8 cellular contexts compared by ENCODE assay signal in the genomic region with DNA sequence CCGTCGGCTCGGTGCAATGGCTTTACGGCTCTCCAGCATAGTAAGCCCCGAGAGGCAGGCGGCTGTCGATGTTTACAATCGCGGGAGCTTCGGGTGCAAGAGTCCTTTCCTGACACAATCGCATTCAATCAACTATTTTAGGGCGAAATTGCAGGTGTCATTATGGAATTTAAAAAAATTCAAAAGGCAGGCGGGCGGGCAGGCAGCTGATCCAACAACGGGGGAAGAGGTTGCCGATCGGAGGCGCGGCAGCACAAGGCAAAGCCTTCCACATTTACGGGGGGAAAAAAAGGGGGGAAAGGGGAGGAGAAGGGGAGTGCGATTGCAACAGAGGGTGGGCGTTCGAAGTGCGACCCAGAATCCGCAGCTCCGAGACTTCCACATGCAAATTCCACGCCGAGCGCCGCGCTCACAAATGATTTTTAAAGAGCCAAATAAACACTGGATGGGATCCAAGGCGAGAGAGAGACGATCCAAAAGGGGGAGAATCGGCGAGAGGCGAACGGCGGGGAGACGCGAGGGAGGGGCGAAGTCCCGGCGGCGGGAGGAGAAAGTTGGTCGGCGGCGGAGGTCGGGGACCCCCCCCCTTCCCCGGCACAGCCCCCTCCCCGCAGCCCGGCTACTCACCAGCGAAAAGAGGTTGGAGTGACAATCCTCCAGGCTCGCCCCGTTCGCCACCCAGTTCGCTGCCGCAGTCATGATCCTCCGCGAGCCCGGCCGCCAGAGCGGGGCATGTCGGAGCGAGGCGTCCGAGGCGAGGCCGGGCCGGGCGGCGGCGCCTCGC. TPM values are rescaled to one million over a fixed set of nuclear protein-coding genes. Genes with fewer than 3 reads are reported as not detected.
DNase-seq lines count a peak whose midpoint lies in the region; ATAC-seq lines count a peak whose summit lies in the region.

No MANE protein-coding gene starts in this region.

- POLR2A ChIA-PET in activated CD4-positive, alpha-beta T cell treated with anti-CD3 and anti-CD28 coated beads, Interleukin-2, amount 10 ng/mL, durations not matched to agents 7 days and 5 days (lab: Charles Lee), result interaction anchor here (0.7 kb wide), 1 partner anchor 333 kb away, joined by 4 read pairs; no protein-coding TSS in a partner anchor

- CTCF ChIA-PET in activated CD4-positive, alpha-beta T cell treated with anti-CD3 and anti-CD28 coated beads, Interleukin-2, amount 10 ng/mL, durations not matched to agents 7 days and 5 days (lab: Charles Lee), result interaction anchor here (0.6 to 1.5 kb wide), 6 partner anchors 14 to 291 kb away, joined by 3 to 5 read pairs (median 4); no protein-coding TSS in a partner anchor

- peak overlapping the region; percentile 94 for H3K4me3 Mint-ChIP-seq in activated CD4-positive, alpha-beta T cell treated with anti-CD3 and anti-CD28 coated beads, Interleukin-2, amount 10 ng/mL, durations not matched to agents 7 days and 5 days

- H3K9me3 Mint-ChIP-seq in activated CD4-positive, alpha-beta T cell treated with anti-CD3 and anti-CD28 coated beads, Interleukin-2, amount 10 ng/mL, durations not matched to agents 7 days and 5 days, result no peaks in the 10 kb centered on the region

- H3K36me3 Mint-ChIP-seq in activated CD4-positive, alpha-beta T cell treated with anti-CD3 and anti-CD28 coated beads, Interleukin-2, amount 10 ng/mL, durations not matched to agents 7 days and 5 days (ENCODE audit: low read depth), result peaks cover 8% of the 10 kb centered on the region

- DNase-seq in NCI-H82 (lab: John Stamatoyannopoulos, UW) (peak; percentile 75), NCI-H82 treated with DMSO at 0.1 percent for 48 hours (lab: John Stamatoyannopoulos, UW; ENCODE audit: unreplicated experiment) (no peak), NCI-H2196 treated with DMSO at 0.1 percent for 48 hours (lab: John Stamatoyannopoulos, UW; ENCODE audit: unreplicated experiment) (peak; percentile 33), dedifferentiated amniotic fluid mesenchymal stem cell (ENCODE audit: extremely low spot score) (peak; percentile 58), left kidney (ENCODE audit: low read depth, low spot score) (peak; percentile 93)
- DNase-seq in activated CD4-positive, alpha-beta T cell treated with anti-CD3 and anti-CD28 coated beads, Interleukin-2, amount 10 ng/mL, durations not matched to agents 7 days and 5 days, result peak; percentile 78
- DNase-seq in stimulated activated CD4-positive, alpha-beta T cell treated with anti-CD3 and anti-CD28 coated beads, Interleukin-2, amount 100 ng/mL, for 24 hours, result peak; percentile 62 to 63

- ATAC-seq in HG03045 (IDR thresholded peaks at IDR 0.05; ENCODE audit: unreplicated experiment), result peak; percentile 35

- H3K27me3 Mint-ChIP-seq in activated CD4-positive, alpha-beta T cell treated with anti-CD3 and anti-CD28 coated beads, Interleukin-2, amount 10 ng/mL, durations not matched to agents 7 days and 5 days, result no peaks in the 10 kb centered on the region

- H3K4me1 Mint-ChIP-seq in activated CD4-positive, alpha-beta T cell treated with anti-CD3 and anti-CD28 coated beads, Interleukin-2, amount 10 ng/mL, durations not matched to agents 7 days and 5 days, result peaks cover 37% of the 10 kb centered on the region

- H3K27ac Mint-ChIP-seq in activated CD4-positive, alpha-beta T cell treated with anti-CD3 and anti-CD28 coated beads, Interleukin-2, amount 10 ng/mL, durations not matched to agents 7 days and 5 days, result peak overlapping the region; percentile 91

RNA-seq across cellular contexts. Expression of a gene that starts 0.9 kb away (rescaled TPM):
- total RNA-seq in activated CD4-positive, alpha-beta T cell treated with anti-CD3 and anti-CD28 coated beads, Interleukin-2, amount 10 ng/mL, durations not matched to agents 7 days and 5 days, result 10 to 100 TPM; 97.1 to 99.7 TPM
